In genomic region chrX:48475774-48476577, GRCh38 we compare ENCODE assay signal across 8 cellular contexts. TPM values are rescaled to one million over a fixed set of nuclear protein-coding genes. Genes with fewer than 3 reads are reported as not detected.
DNase-seq lines count a peak whose midpoint lies in the region; ATAC-seq, FAIRE-seq and TF ChIP-seq lines count a peak whose summit lies in the region.

Gene FTSJ1, plus strand, starts transcription at chrX:48476199. Its CDS starts 1,849 bp downstream, at chrX:48478048.

- H3K27me3 ChIP-seq in breast epithelium = peaks cover 0 to 21% of the 10 kb centered on the region in 2 donors

- peak; percentile 84 to 90 for DNase-seq in A549 (ENCODE audit: low read depth in 1 of 2, low spot score in 1 of 2)
- peak; percentile 67 for DNase-seq in NCI-H2196 treated with DMSO at 0.1 percent for 48 hours (lab: John Stamatoyannopoulos, UW; ENCODE audit: unreplicated experiment)
- peak; percentile 76 to 85 for DNase-seq in breast epithelium (ENCODE audit: low spot score in 2 of 2)

- intact Hi-C loops in breast epithelium (cut with DNase I; ENCODE audit: low total_unique reads) = no loop called here

- WGBS in A549 (ENCODE audit: missing lambda C conversion rate) = 0% methylated on average over 30 of the region's 75 CpGs

- H3K27ac ChIP-seq in A549 = peak within 1 kb of the TSS; percentile 84 to 95
- peak within 1 kb of the TSS; percentile 50; the same call in 1 of the 2 replicates for H3K27ac ChIP-seq in VCaP
- H3K27ac ChIP-seq in breast epithelium = peak within 1 kb of the TSS; percentile 85 to 89
- H3K27ac ChIP-seq in skin epidermis = peak within 1 kb of the TSS in 20 of 21 experiments; percentile 64 to 89 (median 82)

- H3K4me1 ChIP-seq in A549 (peaks cover 15% of the 10 kb centered on the region), breast epithelium (no peaks in the 10 kb centered on the region)

- no peak for FAIRE-seq in A549 (lab: Jason Lieb, UNC)

- H3K4me3 ChIP-seq in A549 (peak within 1 kb of the TSS; percentile 89), breast epithelium (peak within 1 kb of the TSS; percentile 62 to 75 (median 64)), iPS-18c (ENCODE audit: insufficient read depth, low read depth, low read length) (peak within 1 kb of the TSS; percentile 71), skin epidermis (peak within 1 kb of the TSS; percentile 53 to 78 (median 62))

- H3K4me2 ChIP-seq in A549 = peak within 1 kb of the TSS; percentile 84

- CTCF ChIA-PET in A549 (lab: Yijun Ruan, JAX) = interaction anchor here (2.1 kb wide), 1 partner anchor 35 kb away, joined by 7 read pairs; no protein-coding TSS in a partner anchor

- no peak for TF ChIP-seq EP300 in A549 (IDR thresholded peaks at IDR 0.05)

- no peaks in the 10 kb centered on the region for H3K36me3 ChIP-seq in breast epithelium

- no peak for TF ChIP-seq CTCF in A549 (IDR thresholded peaks at IDR 0.05)
- no peak for TF ChIP-seq CTCF in VCaP (conservative IDR thresholded peaks at IDR 0.05)
- TF ChIP-seq CTCF in breast epithelium (IDR thresholded peaks at IDR 0.05) = no peak

- peak; percentile 57 for TF ChIP-seq POLR2A in A549 (IDR thresholded peaks at IDR 0.05; ENCODE audit: low read length)
- TF ChIP-seq POLR2A in breast epithelium (IDR thresholded peaks at IDR 0.05) = no peak

- POLR2A ChIA-PET in A549 (lab: Yijun Ruan, JAX) = no interaction called here

- no peaks in the 10 kb centered on the region for H3K9me3 ChIP-seq in A549
- H3K9me3 ChIP-seq in breast epithelium = no peaks in the 10 kb centered on the region
- H3K9me3 ChIP-seq in iPS-18c (ENCODE audit: control insufficient read depth, insufficient read depth, low read length) = no peaks in the 10 kb centered on the region

- TF ChIP-seq RAD21 in A549 (conservative IDR thresholded peaks at IDR 0.05 in 1 of 2, IDR thresholded peaks at IDR 0.05 in 1 of 2) = no peak

- ATAC-seq in A549 (peak; percentile 92 to 95), GM18867 (IDR thresholded peaks at IDR 0.05; ENCODE audit: unreplicated experiment) (peak; percentile 87), HG03103 (IDR thresholded peaks at IDR 0.05; ENCODE audit: low read depth, unreplicated experiment) (peak; percentile 81)

TF ChIP-seq in A549, 52 proteins besides CTCF, POLR2A, EP300 and RAD21:
- peak; percentile 89 for TF ChIP-seq MAX (IDR thresholded peaks at IDR 0.05)
- TF ChIP-seq NR3C1 (IDR thresholded peaks at IDR 0.05) = no peak
- TF ChIP-seq PHF8 (IDR thresholded peaks at IDR 0.05; ENCODE audit: borderline replicate concordance, low read depth) = peak; percentile 67; the same call in 1 of the 2 replicates
- TF ChIP-seq BHLHE40 (IDR thresholded peaks at IDR 0.05; ENCODE audit: low read depth, low read length) = 0 out of 2 replicates have a peak, but pooled peaks have one; percentile 30
- 0 out of 2 replicates have a peak, but pooled peaks have one; percentile 12 for TF ChIP-seq MYC (IDR thresholded peaks at IDR 0.05; ENCODE audit: borderline replicate concordance, low read length)
- peak; percentile 55; the same call in 1 of the 2 replicates for TF ChIP-seq E2F6 (IDR thresholded peaks at IDR 0.05; ENCODE audit: borderline replicate concordance, low read depth)
- TF ChIP-seq JUN (IDR thresholded peaks at IDR 0.05) = peak; percentile 47 to 53; a peak in 3 of 5 replicates
- TF ChIP-seq HEYL (CRISPR knock-in tag; IDR thresholded peaks at IDR 0.05) = no peak
- TF ChIP-seq ZNF302 (CRISPR knock-in tag; IDR thresholded peaks at IDR 0.05) = no peak
- no peak for TF ChIP-seq HMGXB4 (CRISPR knock-in tag; IDR thresholded peaks at IDR 0.05; ENCODE audit: borderline replicate concordance)
- no peak for TF ChIP-seq FOSL2 (IDR thresholded peaks at IDR 0.05)
- TF ChIP-seq FOSL2 (CRISPR knock-in tag; IDR thresholded peaks at IDR 0.05) = no peak
- no peak for TF ChIP-seq ESRRA (IDR thresholded peaks at IDR 0.05; ENCODE audit: borderline replicate concordance, low read length)

RNA-seq across cellular contexts. Expression of gene FTSJ1, which starts in this region (rescaled TPM):
- polyA plus RNA-seq in A549 (2011; rRNA removed) (36.2 and 37.1 TPM in 2 replicates), A549 (2017; fragmentation: RNase III; extraction: RNeasy Plus Mini Kit Qiagen cat#74134 plus additional on column Dnase treatment) (71.2 to 75.3 TPM (median 71.3 TPM) in 3 replicates)
- polyA plus RNA-seq in A549 (2012; cell fraction: cytosol; rRNA removed) = 58.7 and 66.2 TPM in 2 replicates
- 120 and 127 TPM in 2 replicates for polyA plus RNA-seq in A549 (2012; cell fraction: nucleus; rRNA removed)
- polyA minus RNA-seq in A549 (2011; rRNA and poly(A)+ RNA removed) = 30.0 and 36.7 TPM in 2 replicates
- 10 to 100 TPM; 31.8 to 55.4 (median 34.8) TPM for total RNA-seq in breast epithelium

Comparison
In these comparisons a context has a peak if more than half of its experiments do, and no peak if none do; other contexts are left out.
1. Peak in every context shown above with its lines: DNase-seq, ATAC-seq, H3K4me3 ChIP-seq and H3K27ac ChIP-seq.